In the genomic region with DNA sequence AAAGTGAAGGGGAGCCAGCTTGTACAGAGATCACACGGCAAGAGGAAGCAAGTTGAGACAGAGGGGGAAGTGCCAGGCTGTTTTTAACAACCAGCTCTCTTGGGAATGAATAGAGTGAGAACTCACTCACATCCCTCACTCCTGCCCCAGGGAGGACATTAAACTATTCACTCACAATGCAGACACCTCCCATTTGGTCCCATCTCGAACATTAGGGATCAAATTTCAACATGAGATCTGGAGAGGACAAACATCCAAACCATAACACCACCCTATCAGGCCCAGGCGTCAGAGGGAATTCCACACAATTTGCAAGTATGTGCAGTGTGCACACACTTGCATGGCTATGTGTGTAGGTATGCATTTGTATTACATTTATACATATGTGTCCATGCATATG, we compare ENCODE assay signal across 11 cellular contexts.
A peak's percentile ranks its signal among the peaks of the same experiment; 100 is the strongest.
DNase-seq lines count a peak whose midpoint lies in the region; ATAC-seq lines count a peak whose summit lies in the region.
"Had no signal": no experiment of that assay in that cellular context is flagged by ENCODE, and none has a peak within 500 bp of the region (broad histone marks: within the 10 kb centered on the region; RNA-seq: fewer than 3 reads in every experiment).

No MANE protein-coding gene starts in this region.

- ATAC-seq in left cardiac atrium (peak; percentile 64 to 77), HG03280 (IDR thresholded peaks at IDR 0.05; ENCODE audit: unreplicated experiment) (no peak), GM19452 (IDR thresholded peaks at IDR 0.05; ENCODE audit: unreplicated experiment) (no peak), HG03378 (IDR thresholded peaks at IDR 0.05; ENCODE audit: unreplicated experiment) (no peak)
- ATAC-seq: naive thymus-derived CD8-positive, alpha-beta T cell had no signal

- DNase-seq in COLO668 (lab: John Stamatoyannopoulos, UW; ENCODE audit: unreplicated experiment) = peak; percentile 75
- peak; percentile 37 for DNase-seq in MV-4-11 (lab: John Stamatoyannopoulos, UW)
- DNase-seq in OCI-M1 (lab: John Stamatoyannopoulos, UW) = peak; percentile 29
- no peak for DNase-seq in left cardiac atrium
- DNase-seq in activated naive CD4-positive, alpha-beta T cell treated with anti-CD3 and anti-CD28 coated beads, Interleukin-2, amount 50 U/mL, for 16 hours = no peak
- DNase-seq: activated CD4-positive, alpha-beta T cell treated with anti-CD3 and anti-CD28 coated beads, Interleukin-2, amount 50 U/mL, for 48 hours; naive thymus-derived CD8-positive, alpha-beta T cell; thyroid gland had no signal

- intact Hi-C loops in left cardiac atrium (cut with DNase I) = no loop called here

Comparison
In these comparisons a context has a peak if more than half of its experiments do, and no peak if none do; other contexts are left out.
1. DNase-seq: peak in COLO668 (single experiment), MV-4-11 (single experiment) and OCI-M1 (single experiment); none in left cardiac atrium (single experiment) and activated naive CD4-positive, alpha-beta T cell treated with anti-CD3 and anti-CD28 coated beads, Interleukin-2, amount 50 U/mL, for 16 hours (single experiment).
2. ATAC-seq: peak in left cardiac atrium (2 of 2); none in HG03280 (single experiment), GM19452 (single experiment) and HG03378 (single experiment).